In the genomic region with DNA sequence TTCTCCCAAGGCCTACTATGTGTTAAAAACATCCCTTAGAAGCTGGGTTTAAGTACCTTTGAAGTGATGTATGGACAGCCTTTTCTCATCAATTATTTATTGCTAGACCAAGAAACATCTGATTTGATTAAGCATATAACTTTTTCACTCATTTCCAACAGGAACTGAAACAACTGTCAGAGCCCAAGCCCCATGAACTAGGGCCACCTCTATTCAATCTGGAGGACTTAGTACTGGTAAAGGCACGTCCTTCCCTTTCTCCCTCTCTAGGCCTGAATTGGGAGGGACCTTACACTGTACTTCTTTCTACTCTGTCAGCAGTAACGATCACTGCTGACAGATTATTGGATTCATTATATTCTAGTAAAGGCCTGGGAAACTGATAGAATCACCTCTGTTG, we compare ENCODE assay signal across 35 cellular contexts.
DNase-seq lines count a peak whose midpoint lies in the region; ATAC-seq, FAIRE-seq and TF ChIP-seq lines count a peak whose summit lies in the region.
"Had no signal": no experiment of that assay in that cellular context is flagged by ENCODE, and none has a peak within 500 bp of the region (broad histone marks: within the 10 kb centered on the region; RNA-seq: fewer than 3 reads in every experiment).

No MANE protein-coding gene starts in this region.

- no peaks in the 10 kb centered on the region for H4K20me1 ChIP-seq in OCI-LY3 (ENCODE audit: insufficient read depth, low read length)
- no peaks in the 10 kb centered on the region for H4K20me1 ChIP-seq in GM12878 (ENCODE audit: control insufficient read depth, insufficient read depth)
- H4K20me1 ChIP-seq: BLaER1; BLaER1 treated with 17β-estradiol and CSF1 and Interleukin-3, amounts not matched to agents 10 nM and 100 nM had no signal

- in situ Hi-C loops in GM12878 (cut with MboI) (no loop called here), gastrocnemius medialis (cut with MboI; ENCODE audit: low sequenced_read_pairs in 4 of 4) (no loop called here)

- intact Hi-C loops in GM12878 (cut with micrococcal nuclease; ENCODE audit: unreplicated experiment) (no loop called here), gastrocnemius medialis (cut with DNase I; ENCODE audit: low total_unique reads) (no loop called here), left ventricle myocardium superior (cut with micrococcal nuclease) (no loop called here)

- H3K4me3 ChIP-seq in GM12865 (ENCODE audit: low read depth, low read length) (no peak overlapping the region), OCI-LY3 (ENCODE audit: low read length) (no peak overlapping the region), GM12878 (no peak overlapping the region), gastrocnemius medialis (no peak overlapping the region)
- H3K4me3 ChIP-seq: A549; BLaER1; BLaER1 treated with 17β-estradiol and CSF1 and Interleukin-3, amounts not matched to agents 10 nM and 100 nM had no signal

- TF ChIP-seq EP300 in GM12878 (IDR thresholded peaks at IDR 0.05; ENCODE audit: borderline replicate concordance in 1 of 2, control insufficient read depth in 1 of 2, low read depth in 2 of 2, low read length in 2 of 2), result no peak

- H3K79me2 ChIP-seq in OCI-LY3 (ENCODE audit: low read length) (no peaks in the 10 kb centered on the region), GM12878 (ENCODE audit: control insufficient read depth, insufficient read depth, low read length) (no peaks in the 10 kb centered on the region)

- POLR2A ChIA-PET in GM12878 (lab: Charles Lee), result no interaction called here

- RAD21 ChIA-PET in GM12878 (lab: Charles Lee; ENCODE audit: unreplicated experiment), result interaction anchor here (1.5 kb wide), 1 partner anchor 8 kb away, joined by 4 read pairs; no protein-coding TSS in a partner anchor

- DNase-seq in GM12865 (ENCODE audit: low read depth), result peak; percentile 19
- no peak for DNase-seq in GM12891 (ENCODE audit: insufficient read length, low spot score)
- no peak for DNase-seq in GM12878 (ENCODE audit: low read depth, low spot score)
- DNase-seq in gastrocnemius medialis, result no peak
- DNase-seq in GF-D8 (lab: John Stamatoyannopoulos, UW), result no peak
- no peak for DNase-seq in left ventricle myocardium superior
- DNase-seq: 8988T; ACHN; AML-193; BE2C; C1 segment of cervical spinal cord; Caco-2; Calu3; CD4-positive, alpha-beta memory T cell; CD4-positive, alpha-beta T cell; CD4-positive, CD25-positive, alpha-beta regulatory T cell; CD8-positive, alpha-beta memory T cell; CD8-positive, alpha-beta T cell; COR-L47; DMS 273 treated with DMSO at 0.1 percent for 48 hours; DMS153; DMS53; DMS79; DMS79 treated with DMSO at 0.1 percent for 48 hours; DND-41; EL had no signal

- no TSS peak for BruUV-seq in GM12878 (replicated peaks; lab: Mats Ljungman, UMichigan)

- TF ChIP-seq RAD21 in GM12878 (IDR thresholded peaks at IDR 0.05; ENCODE audit: insufficient read depth, low read depth, low read length), result no peak

- SMC1A ChIA-PET in GM12878 (lab: Charles Lee; ENCODE audit: uncharacterized antibody, unreplicated experiment), result no interaction called here

- H3K27ac ChIP-seq in OCI-LY3 (ENCODE audit: low read length) (no peak overlapping the region), GM12878 (ENCODE audit: control insufficient read depth, insufficient read depth) (no peak overlapping the region), gastrocnemius medialis (no peak overlapping the region)
- H3K27ac ChIP-seq: 22Rv1; A549; BLaER1; BLaER1 treated with 17β-estradiol and CSF1 and Interleukin-3, amounts not matched to agents 10 nM and 100 nM; C4-2B had no signal

- WGBS in GM12878 (ENCODE audit: insufficient coverage, insufficient replicate concordance, low lambda C conversion rate, missing lambda C conversion rate), result 26% methylated on average over 2 of the region's 2 CpGs

- H2AFZ ChIP-seq in OCI-LY3 (ENCODE audit: low read depth, low read length) (no peak overlapping the region), GM12878 (ENCODE audit: control insufficient read depth, low read depth, low read length) (no peak overlapping the region)

- TF ChIP-seq CTCF in GM12865 (IDR thresholded peaks at IDR 0.05; ENCODE audit: insufficient read depth, low read depth, low read length, missing control alignments) (no peak), OCI-LY3 (IDR thresholded peaks at IDR 0.05; ENCODE audit: low read depth, low read length) (no peak), GM12878 (IDR thresholded peaks at IDR 0.05 in 2 of 3, conservative IDR thresholded peaks at IDR 0.05 in 1 of 3; ENCODE audit: control insufficient read depth in 2 of 3, extremely low read depth in 1 of 3, insufficient read depth in 1 of 3, low read depth in 3 of 3, low read length in 3 of 3) (no peak), gastrocnemius medialis (IDR thresholded peaks at IDR 0.05 in 4 of 5, conservative IDR thresholded peaks at IDR 0.05 in 1 of 5) (no peak)

- no peak for FAIRE-seq in GM12891 (lab: Jason Lieb, UNC)
- peak; percentile 7 for FAIRE-seq in GM12878 (lab: Jason Lieb, UNC)
- FAIRE-seq: A204.1, A549, D721Med had no signal

- TF ChIP-seq POLR2A in GM12891 (IDR thresholded peaks at IDR 0.05; ENCODE audit: low read depth, low read length), result no peak
- TF ChIP-seq POLR2A in GM12878 (IDR thresholded peaks at IDR 0.05; ENCODE audit: low read depth, low read length), result no peak
- TF ChIP-seq POLR2A in gastrocnemius medialis (IDR thresholded peaks at IDR 0.05), result no peak

- no peaks in the 10 kb centered on the region for H3K27me3 ChIP-seq in OCI-LY3 (ENCODE audit: low read depth, low read length)
- H3K27me3 ChIP-seq in GM12878 (replicated peaks in 1 of 2; ENCODE audit: control insufficient read depth in 2 of 2, insufficient read depth in 2 of 2, low read length in 1 of 2), result no peaks in the 10 kb centered on the region
- no peaks in the 10 kb centered on the region for H3K27me3 ChIP-seq in gastrocnemius medialis
- H3K27me3 ChIP-seq: BE2C; BLaER1; BLaER1 treated with 17β-estradiol and CSF1 and Interleukin-3, amounts not matched to agents 10 nM and 100 nM had no signal

- no peaks in the 10 kb centered on the region for H3K36me3 ChIP-seq in OCI-LY3 (replicated peaks; ENCODE audit: low read depth, low read length)
- no peaks in the 10 kb centered on the region for H3K36me3 ChIP-seq in GM12878 (ENCODE audit: control insufficient read depth in 2 of 2, insufficient read depth in 2 of 2, low read length in 1 of 2)
- no peaks in the 10 kb centered on the region for H3K36me3 ChIP-seq in gastrocnemius medialis
- H3K36me3 ChIP-seq: BE2C; BLaER1; BLaER1 treated with 17β-estradiol and CSF1 and Interleukin-3, amounts not matched to agents 10 nM and 100 nM had no signal

- H3K4me2 ChIP-seq in OCI-LY3 (ENCODE audit: low read length), result peak overlapping the region; percentile 9; the same call in 1 of the 2 replicates
- no peak overlapping the region for H3K4me2 ChIP-seq in GM12878 (ENCODE audit: control insufficient read depth, insufficient read depth)
- H3K4me2 ChIP-seq: A549; BLaER1; BLaER1 treated with 17β-estradiol and CSF1 and Interleukin-3, amounts not matched to agents 10 nM and 100 nM had no signal

- peak; percentile 51; the same call in 1 of the 3 replicates for ATAC-seq in GM12878
- ATAC-seq in gastrocnemius medialis, result no peak
- ATAC-seq in left ventricle myocardium superior, result no peak
- ATAC-seq in esophagus mucosa, result no peak
- ATAC-seq: A549; CD8-positive, alpha-beta T cell had no signal

- H3K9me3 ChIP-seq in OCI-LY3 (ENCODE audit: insufficient read depth, low read length), result no peaks in the 10 kb centered on the region
- H3K9me3 ChIP-seq in GM12878 (replicated peaks; ENCODE audit: control insufficient read depth, insufficient read depth, low read length), result no peaks in the 10 kb centered on the region
- H3K9me3 ChIP-seq in gastrocnemius medialis, result no peaks in the 10 kb centered on the region
- H3K9me3 ChIP-seq: A549, BE2C had no signal

- H3K9ac ChIP-seq in OCI-LY3 (ENCODE audit: low read length) (no peak overlapping the region), GM12878 (ENCODE audit: control insufficient read depth, insufficient read depth, low read length) (no peak overlapping the region)
- H3K9ac ChIP-seq: BLaER1; BLaER1 treated with 17β-estradiol and CSF1 and Interleukin-3, amounts not matched to agents 10 nM and 100 nM had no signal

- CTCF ChIA-PET in GM12878 (lab: Yijun Ruan, JAX), result no interaction called here

- peaks cover 9% of the 10 kb centered on the region for H3K4me1 ChIP-seq in OCI-LY3 (ENCODE audit: low read length)
- peaks cover 9% of the 10 kb centered on the region for H3K4me1 ChIP-seq in GM12878 (ENCODE audit: control insufficient read depth, insufficient read depth, low read length)
- no peaks in the 10 kb centered on the region for H3K4me1 ChIP-seq in gastrocnemius medialis
- H3K4me1 ChIP-seq: A549; BE2C; BLaER1; BLaER1 treated with 17β-estradiol and CSF1 and Interleukin-3, amounts not matched to agents 10 nM and 100 nM; Caco-2 had no signal

TF ChIP-seq in GM12891, 5 proteins besides CTCF, POLR2A, EP300 and RAD21:
- TF ChIP-seq POU2F2 (IDR thresholded peaks at IDR 0.05; ENCODE audit: low read depth, low read length) (no peak), SPI1 (IDR thresholded peaks at IDR 0.05; ENCODE audit: low read depth, low read length) (peak; percentile 67)
TF ChIP-seq in GM12891: peak in this region for 1.

TF ChIP-seq in GM12878, 131 proteins besides CTCF, POLR2A, EP300 and RAD21:
- TF ChIP-seq NFYA (IDR thresholded peaks at IDR 0.05; ENCODE audit: borderline replicate concordance, low read depth, low read length) (no peak), FOXM1 (IDR thresholded peaks at IDR 0.05; ENCODE audit: low read depth, low read length) (no peak), JUNB (IDR thresholded peaks at IDR 0.05) (peak; percentile 39), SPI1 (IDR thresholded peaks at IDR 0.05; ENCODE audit: borderline replicate concordance, insufficient read depth, low read depth, low read length) (peak; percentile 50; the same call in 1 of the 2 replicates)
